Comparison of ENCODE assay signal across 1 cellular context in the genomic region with DNA sequence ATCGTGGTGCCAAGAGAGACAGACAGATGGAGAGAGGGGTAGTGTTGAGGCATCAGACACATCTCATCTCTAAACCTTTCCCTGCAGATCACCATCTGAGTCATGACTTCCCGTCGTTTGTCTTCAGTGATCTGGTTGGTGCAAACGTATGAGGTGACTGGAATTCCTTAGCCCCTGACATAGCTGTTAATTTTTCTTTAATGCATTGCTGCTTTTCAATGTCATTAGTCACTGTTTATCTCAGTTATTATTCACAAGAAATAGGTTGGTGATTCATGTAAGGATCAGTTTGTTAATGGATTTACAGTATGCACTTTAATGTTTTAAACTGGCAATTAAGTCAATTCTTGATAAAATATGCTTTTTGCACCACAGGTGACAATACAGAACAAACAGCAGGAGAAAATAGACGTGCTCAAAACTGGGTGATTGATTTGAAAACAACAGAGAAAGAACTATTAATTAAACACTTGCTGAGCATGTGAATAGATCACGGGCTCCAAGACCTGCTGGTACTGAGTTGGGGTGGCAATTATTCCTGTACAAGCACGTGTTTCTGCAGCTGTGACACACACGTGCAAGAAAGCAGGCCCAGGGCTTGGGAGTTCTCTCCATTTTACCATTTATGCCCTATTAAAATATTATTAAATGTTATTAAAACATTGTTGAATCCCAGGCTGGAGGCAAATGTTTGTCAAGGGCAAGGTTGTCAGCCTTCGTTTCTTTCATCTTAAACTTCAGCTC.
TF ChIP-seq lines count a peak whose summit lies in the region.

No MANE protein-coding gene starts in this region.

TF ChIP-seq in H1, 55 proteins besides CTCF, POLR2A, EP300 and RAD21:
- TF ChIP-seq SP2 (IDR thresholded peaks at IDR 0.05; ENCODE audit: low read length) (no peak), YY1 (IDR thresholded peaks at IDR 0.05; ENCODE audit: low read depth, low read length) (no peak), SAP30 (IDR thresholded peaks at IDR 0.05; ENCODE audit: insufficient read depth, insufficient replicate concordance, low read length) (no peak), BCL11A (IDR thresholded peaks at IDR 0.05; ENCODE audit: low read depth in 2 of 2, low read length in 2 of 2) (no peak), KDM5A (IDR thresholded peaks at IDR 0.05; ENCODE audit: low read length) (no peak), KDM4A (IDR thresholded peaks at IDR 0.05; ENCODE audit: low read depth, low read length, severe bottlenecking) (no peak), TCF12 (IDR thresholded peaks at IDR 0.05; ENCODE audit: low read depth, low read length) (no peak), RFX5 (IDR thresholded peaks at IDR 0.05; ENCODE audit: borderline replicate concordance, low read depth, low read length) (no peak), TAF7 (optimal IDR thresholded peaks at IDR 0.05; ENCODE audit: borderline replicate concordance, low read depth, low read length) (no peak), CEBPB (IDR thresholded peaks at IDR 0.05; ENCODE audit: low read depth, low read length) (no peak), KDM1A (IDR thresholded peaks at IDR 0.05; ENCODE audit: borderline replicate concordance, low read length) (no peak), EGR1 (IDR thresholded peaks at IDR 0.05; ENCODE audit: borderline replicate concordance, low read depth, low read length) (no peak), TAF1 (IDR thresholded peaks at IDR 0.05; ENCODE audit: low read depth, low read length) (no peak), SIX5 (IDR thresholded peaks at IDR 0.05; ENCODE audit: low read depth, low read length) (no peak), SUZ12 (IDR thresholded peaks at IDR 0.05; ENCODE audit: low read length) (no peak)
- TF ChIP-seq, protein P1, sequence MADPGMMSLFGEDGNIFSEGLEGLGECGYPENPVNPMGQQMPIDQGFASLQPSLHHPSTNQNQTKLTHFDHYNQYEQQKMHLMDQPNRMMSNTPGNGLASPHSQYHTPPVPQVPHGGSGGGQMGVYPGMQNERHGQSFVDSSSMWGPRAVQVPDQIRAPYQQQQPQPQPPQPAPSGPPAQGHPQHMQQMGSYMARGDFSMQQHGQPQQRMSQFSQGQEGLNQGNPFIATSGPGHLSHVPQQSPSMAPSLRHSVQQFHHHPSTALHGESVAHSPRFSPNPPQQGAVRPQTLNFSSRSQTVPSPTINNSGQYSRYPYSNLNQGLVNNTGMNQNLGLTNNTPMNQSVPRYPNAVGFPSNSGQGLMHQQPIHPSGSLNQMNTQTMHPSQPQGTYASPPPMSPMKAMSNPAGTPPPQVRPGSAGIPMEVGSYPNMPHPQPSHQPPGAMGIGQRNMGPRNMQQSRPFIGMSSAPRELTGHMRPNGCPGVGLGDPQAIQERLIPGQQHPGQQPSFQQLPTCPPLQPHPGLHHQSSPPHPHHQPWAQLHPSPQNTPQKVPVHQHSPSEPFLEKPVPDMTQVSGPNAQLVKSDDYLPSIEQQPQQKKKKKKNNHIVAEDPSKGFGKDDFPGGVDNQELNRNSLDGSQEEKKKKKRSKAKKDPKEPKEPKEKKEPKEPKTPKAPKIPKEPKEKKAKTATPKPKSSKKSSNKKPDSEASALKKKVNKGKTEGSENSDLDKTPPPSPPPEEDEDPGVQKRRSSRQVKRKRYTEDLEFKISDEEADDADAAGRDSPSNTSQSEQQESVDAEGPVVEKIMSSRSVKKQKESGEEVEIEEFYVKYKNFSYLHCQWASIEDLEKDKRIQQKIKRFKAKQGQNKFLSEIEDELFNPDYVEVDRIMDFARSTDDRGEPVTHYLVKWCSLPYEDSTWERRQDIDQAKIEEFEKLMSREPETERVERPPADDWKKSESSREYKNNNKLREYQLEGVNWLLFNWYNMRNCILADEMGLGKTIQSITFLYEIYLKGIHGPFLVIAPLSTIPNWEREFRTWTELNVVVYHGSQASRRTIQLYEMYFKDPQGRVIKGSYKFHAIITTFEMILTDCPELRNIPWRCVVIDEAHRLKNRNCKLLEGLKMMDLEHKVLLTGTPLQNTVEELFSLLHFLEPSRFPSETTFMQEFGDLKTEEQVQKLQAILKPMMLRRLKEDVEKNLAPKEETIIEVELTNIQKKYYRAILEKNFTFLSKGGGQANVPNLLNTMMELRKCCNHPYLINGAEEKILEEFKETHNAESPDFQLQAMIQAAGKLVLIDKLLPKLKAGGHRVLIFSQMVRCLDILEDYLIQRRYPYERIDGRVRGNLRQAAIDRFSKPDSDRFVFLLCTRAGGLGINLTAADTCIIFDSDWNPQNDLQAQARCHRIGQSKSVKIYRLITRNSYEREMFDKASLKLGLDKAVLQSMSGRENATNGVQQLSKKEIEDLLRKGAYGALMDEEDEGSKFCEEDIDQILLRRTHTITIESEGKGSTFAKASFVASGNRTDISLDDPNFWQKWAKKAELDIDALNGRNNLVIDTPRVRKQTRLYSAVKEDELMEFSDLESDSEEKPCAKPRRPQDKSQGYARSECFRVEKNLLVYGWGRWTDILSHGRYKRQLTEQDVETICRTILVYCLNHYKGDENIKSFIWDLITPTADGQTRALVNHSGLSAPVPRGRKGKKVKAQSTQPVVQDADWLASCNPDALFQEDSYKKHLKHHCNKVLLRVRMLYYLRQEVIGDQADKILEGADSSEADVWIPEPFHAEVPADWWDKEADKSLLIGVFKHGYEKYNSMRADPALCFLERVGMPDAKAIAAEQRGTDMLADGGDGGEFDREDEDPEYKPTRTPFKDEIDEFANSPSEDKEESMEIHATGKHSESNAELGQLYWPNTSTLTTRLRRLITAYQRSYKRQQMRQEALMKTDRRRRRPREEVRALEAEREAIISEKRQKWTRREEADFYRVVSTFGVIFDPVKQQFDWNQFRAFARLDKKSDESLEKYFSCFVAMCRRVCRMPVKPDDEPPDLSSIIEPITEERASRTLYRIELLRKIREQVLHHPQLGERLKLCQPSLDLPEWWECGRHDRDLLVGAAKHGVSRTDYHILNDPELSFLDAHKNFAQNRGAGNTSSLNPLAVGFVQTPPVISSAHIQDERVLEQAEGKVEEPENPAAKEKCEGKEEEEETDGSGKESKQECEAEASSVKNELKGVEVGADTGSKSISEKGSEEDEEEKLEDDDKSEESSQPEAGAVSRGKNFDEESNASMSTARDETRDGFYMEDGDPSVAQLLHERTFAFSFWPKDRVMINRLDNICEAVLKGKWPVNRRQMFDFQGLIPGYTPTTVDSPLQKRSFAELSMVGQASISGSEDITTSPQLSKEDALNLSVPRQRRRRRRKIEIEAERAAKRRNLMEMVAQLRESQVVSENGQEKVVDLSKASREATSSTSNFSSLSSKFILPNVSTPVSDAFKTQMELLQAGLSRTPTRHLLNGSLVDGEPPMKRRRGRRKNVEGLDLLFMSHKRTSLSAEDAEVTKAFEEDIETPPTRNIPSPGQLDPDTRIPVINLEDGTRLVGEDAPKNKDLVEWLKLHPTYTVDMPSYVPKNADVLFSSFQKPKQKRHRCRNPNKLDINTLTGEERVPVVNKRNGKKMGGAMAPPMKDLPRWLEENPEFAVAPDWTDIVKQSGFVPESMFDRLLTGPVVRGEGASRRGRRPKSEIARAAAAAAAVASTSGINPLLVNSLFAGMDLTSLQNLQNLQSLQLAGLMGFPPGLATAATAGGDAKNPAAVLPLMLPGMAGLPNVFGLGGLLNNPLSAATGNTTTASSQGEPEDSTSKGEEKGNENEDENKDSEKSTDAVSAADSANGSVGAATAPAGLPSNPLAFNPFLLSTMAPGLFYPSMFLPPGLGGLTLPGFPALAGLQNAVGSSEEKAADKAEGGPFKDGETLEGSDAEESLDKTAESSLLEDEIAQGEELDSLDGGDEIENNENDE (IDR thresholded peaks at IDR 0.05; ENCODE audit: insufficient replicate concordance, low read length), result no peak
- TF ChIP-seq, protein P2, sequence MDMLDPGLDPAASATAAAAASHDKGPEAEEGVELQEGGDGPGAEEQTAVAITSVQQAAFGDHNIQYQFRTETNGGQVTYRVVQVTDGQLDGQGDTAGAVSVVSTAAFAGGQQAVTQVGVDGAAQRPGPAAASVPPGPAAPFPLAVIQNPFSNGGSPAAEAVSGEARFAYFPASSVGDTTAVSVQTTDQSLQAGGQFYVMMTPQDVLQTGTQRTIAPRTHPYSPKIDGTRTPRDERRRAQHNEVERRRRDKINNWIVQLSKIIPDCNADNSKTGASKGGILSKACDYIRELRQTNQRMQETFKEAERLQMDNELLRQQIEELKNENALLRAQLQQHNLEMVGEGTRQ (IDR thresholded peaks at IDR 0.05; ENCODE audit: low read length), result no peak
- TF ChIP-seq, protein P3, sequence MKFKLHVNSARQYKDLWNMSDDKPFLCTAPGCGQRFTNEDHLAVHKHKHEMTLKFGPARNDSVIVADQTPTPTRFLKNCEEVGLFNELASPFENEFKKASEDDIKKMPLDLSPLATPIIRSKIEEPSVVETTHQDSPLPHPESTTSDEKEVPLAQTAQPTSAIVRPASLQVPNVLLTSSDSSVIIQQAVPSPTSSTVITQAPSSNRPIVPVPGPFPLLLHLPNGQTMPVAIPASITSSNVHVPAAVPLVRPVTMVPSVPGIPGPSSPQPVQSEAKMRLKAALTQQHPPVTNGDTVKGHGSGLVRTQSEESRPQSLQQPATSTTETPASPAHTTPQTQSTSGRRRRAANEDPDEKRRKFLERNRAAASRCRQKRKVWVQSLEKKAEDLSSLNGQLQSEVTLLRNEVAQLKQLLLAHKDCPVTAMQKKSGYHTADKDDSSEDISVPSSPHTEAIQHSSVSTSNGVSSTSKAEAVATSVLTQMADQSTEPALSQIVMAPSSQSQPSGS (IDR thresholded peaks at IDR 0.05; ENCODE audit: low read length), result no peak
